16 cellular contexts compared by ENCODE assay signal in the genomic region with DNA sequence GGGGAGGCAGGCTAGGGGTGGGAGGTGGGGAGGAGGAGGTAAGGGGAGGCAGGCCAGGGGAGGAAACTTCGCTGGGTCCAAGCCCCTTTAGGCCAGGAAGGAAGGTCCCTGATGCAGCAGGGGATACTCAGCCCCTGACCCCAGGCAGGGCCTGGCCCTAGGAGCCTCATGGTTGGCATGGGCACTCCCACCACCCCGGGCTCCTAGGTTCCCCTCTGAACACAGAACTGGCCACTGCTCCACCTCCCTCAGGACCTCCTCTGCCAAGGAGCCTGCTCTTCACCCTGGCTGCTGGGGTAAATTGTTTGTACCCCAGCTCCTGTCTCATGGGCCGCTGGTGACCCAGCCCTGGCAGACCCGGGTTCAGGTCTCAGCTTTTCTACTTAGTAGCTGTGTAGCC.
"Had no signal": no experiment of that assay in that cellular context is flagged by ENCODE, and none has a peak within 500 bp of the region (broad histone marks: within the 10 kb centered on the region; RNA-seq: fewer than 3 reads in every experiment).

No MANE protein-coding gene starts in this region.

- H3K27me3 Mint-ChIP-seq: activated CD4-positive, alpha-beta memory T cell treated with anti-CD3 and anti-CD28 coated beads for 36 hours; activated CD4-positive, alpha-beta T cell treated with anti-CD3 and anti-CD28 coated beads for 36 hours; activated naive CD4-positive, alpha-beta T cell treated with anti-CD3 and anti-CD28 coated beads, Interleukin-2, amount 50 U/mL, for 24 hours; stimulated activated memory B cell treated with anti-CD40 and anti-IgM and Interleukin-4, amounts not matched to agents 10 μg/mL and 1 μg/mL and 100 μg/mL, for 72 hours had no signal

- H3K36me3 Mint-ChIP-seq: activated CD4-positive, alpha-beta memory T cell treated with anti-CD3 and anti-CD28 coated beads for 36 hours; activated CD8-positive, alpha-beta memory T cell treated with anti-CD3 and anti-CD28 coated beads, Interleukin-2, amount 10 ng/mL, durations not matched to agents 7 days and 5 days; activated naive CD4-positive, alpha-beta T cell treated with anti-CD3 and anti-CD28 coated beads, Interleukin-2, amount 50 U/mL, for 24 hours; stimulated activated memory B cell treated with anti-CD40 and anti-IgM and Interleukin-4, amounts not matched to agents 10 μg/mL and 1 μg/mL and 100 μg/mL, for 72 hours had no signal

- H3K4me2 ChIP-seq: SK-N-SH had no signal

- H3K27ac ChIP-seq: cardiac muscle cell, WERI-Rb-1 had no signal

- ATAC-seq: activated CD4-positive, alpha-beta T cell treated with anti-CD3 and anti-CD28 coated beads for 36 hours; activated CD8-positive, alpha-beta memory T cell treated with anti-CD3 and anti-CD28 coated beads, Interleukin-2, amount 10 ng/mL, durations not matched to agents 7 days and 5 days had no signal

- H3K9me3 Mint-ChIP-seq: activated CD4-positive, alpha-beta memory T cell treated with anti-CD3 and anti-CD28 coated beads for 36 hours; activated naive CD4-positive, alpha-beta T cell treated with anti-CD3 and anti-CD28 coated beads, Interleukin-2, amount 50 U/mL, for 24 hours; nephron; stimulated activated memory B cell treated with anti-CD40 and anti-IgM and Interleukin-4, amounts not matched to agents 10 μg/mL and 1 μg/mL and 100 μg/mL, for 72 hours had no signal

- H3K36me3 ChIP-seq: cardiac muscle cell, esophagus squamous epithelium, transverse colon, WERI-Rb-1 had no signal

- H3K9me3 ChIP-seq: esophagus squamous epithelium, SK-N-SH, transverse colon had no signal

- H3K4me1 Mint-ChIP-seq: activated CD4-positive, alpha-beta T cell treated with anti-CD3 and anti-CD28 coated beads for 36 hours; activated CD8-positive, alpha-beta memory T cell treated with anti-CD3 and anti-CD28 coated beads, Interleukin-2, amount 10 ng/mL, durations not matched to agents 7 days and 5 days; activated naive CD4-positive, alpha-beta T cell treated with anti-CD3 and anti-CD28 coated beads, Interleukin-2, amount 50 U/mL, for 24 hours had no signal

- H3K4me3 Mint-ChIP-seq: activated CD4-positive, alpha-beta memory T cell treated with anti-CD3 and anti-CD28 coated beads for 36 hours; activated CD4-positive, alpha-beta T cell treated with anti-CD3 and anti-CD28 coated beads for 36 hours; activated CD8-positive, alpha-beta memory T cell treated with anti-CD3 and anti-CD28 coated beads, Interleukin-2, amount 10 ng/mL, durations not matched to agents 7 days and 5 days; activated naive CD4-positive, alpha-beta T cell treated with anti-CD3 and anti-CD28 coated beads, Interleukin-2, amount 50 U/mL, for 24 hours; nephron; stimulated activated memory B cell treated with anti-CD40 and anti-IgM and Interleukin-4, amounts not matched to agents 10 μg/mL and 1 μg/mL and 100 μg/mL, for 72 hours had no signal

- DNase-seq: activated CD4-positive, alpha-beta memory T cell treated with anti-CD3 and anti-CD28 coated beads for 36 hours; activated CD4-positive, alpha-beta T cell treated with anti-CD3 and anti-CD28 coated beads for 36 hours; activated CD8-positive, alpha-beta memory T cell treated with anti-CD3 and anti-CD28 coated beads, Interleukin-2, amount 10 ng/mL, durations not matched to agents 7 days and 5 days; activated effector memory CD4-positive, alpha-beta T cell treated with anti-CD3 and anti-CD28 coated beads, Interleukin-2, amount 50 U/mL, for 16 hours; activated T-cell treated with anti-CD3 and anti-CD28 coated beads, Interleukin-2, amount 50 U/mL, for 1 hour; esophagus squamous epithelium; mesendoderm; SK-N-SH; stimulated activated CD4-positive, alpha-beta T cell treated with anti-CD3 and anti-CD28 coated beads, Interleukin-2, amount 100 ng/mL, for 48 hours; transverse colon; WERI-Rb-1 had no signal

- H3K4me3 ChIP-seq: cardiac muscle cell, dorsolateral prefrontal cortex, esophagus squamous epithelium, transverse colon had no signal

- H3K9ac ChIP-seq: SK-N-SH had no signal

- H3K9me2 ChIP-seq: SK-N-SH had no signal

- H3K27me3 ChIP-seq: cardiac muscle cell, dorsolateral prefrontal cortex, esophagus squamous epithelium, transverse colon had no signal

- H3K27ac Mint-ChIP-seq: activated CD4-positive, alpha-beta memory T cell treated with anti-CD3 and anti-CD28 coated beads for 36 hours; activated CD4-positive, alpha-beta T cell treated with anti-CD3 and anti-CD28 coated beads for 36 hours; activated CD8-positive, alpha-beta memory T cell treated with anti-CD3 and anti-CD28 coated beads, Interleukin-2, amount 10 ng/mL, durations not matched to agents 7 days and 5 days; activated naive CD4-positive, alpha-beta T cell treated with anti-CD3 and anti-CD28 coated beads, Interleukin-2, amount 50 U/mL, for 24 hours; nephron; stimulated activated memory B cell treated with anti-CD40 and anti-IgM and Interleukin-4, amounts not matched to agents 10 μg/mL and 1 μg/mL and 100 μg/mL, for 72 hours had no signal
